Comparison of ENCODE assay signal across 27 cellular contexts in the genomic region with DNA sequence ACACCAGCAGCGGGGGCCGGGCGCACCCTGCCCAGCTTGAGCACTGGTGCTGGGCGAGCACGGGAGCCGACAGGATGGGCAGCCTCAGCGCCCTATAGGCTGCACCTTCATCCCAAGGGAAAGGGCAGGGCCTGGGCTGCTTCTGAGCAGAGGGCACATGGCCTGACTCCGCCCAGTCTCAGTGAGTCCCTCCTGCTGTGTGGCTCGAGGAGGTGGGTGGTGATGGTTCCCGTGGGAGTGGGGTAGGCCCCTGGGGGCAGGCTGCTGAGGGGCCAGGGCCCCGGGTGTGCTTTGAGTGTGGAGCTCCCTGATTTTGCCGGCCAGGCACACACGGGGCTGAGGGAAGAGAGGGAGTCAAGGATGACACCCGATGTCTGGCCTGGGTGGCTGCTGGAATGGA. TPM values are rescaled to one million over a fixed set of nuclear protein-coding genes. Genes with fewer than 3 reads are reported as not detected.
DNase-seq lines count a peak whose midpoint lies in the region; ATAC-seq, FAIRE-seq and TF ChIP-seq lines count a peak whose summit lies in the region.
"Had no signal": no experiment of that assay in that cellular context is flagged by ENCODE, and none has a peak within 500 bp of the region (broad histone marks: within the 10 kb centered on the region; RNA-seq: fewer than 3 reads in every experiment).

No MANE protein-coding gene starts in this region.

- no peak overlapping the region for H3K9ac ChIP-seq in stomach smooth muscle (ENCODE audit: low read length in 2 of 2)

- peaks cover 5% of the 10 kb centered on the region for H3K36me3 Mint-ChIP-seq in chondrocyte (ENCODE audit: low read depth)

- no peaks in the 10 kb centered on the region for H3K9me3 Mint-ChIP-seq in chondrocyte (ENCODE audit: low read depth)
- H3K9me3 Mint-ChIP-seq: activated CD8-positive, alpha-beta T cell treated with anti-CD3 and anti-CD28 coated beads for 36 hours; activated naive CD4-positive, alpha-beta T cell treated with anti-CD3 and anti-CD28 coated beads, Interleukin-2, amount 10 ng/mL, durations not matched to agents 7 days and 5 days; activated T-cell treated with anti-CD3 and anti-CD28 coated beads, Interleukin-2, amount 50 U/mL, for 24 hours; endodermal cell; stimulated activated naive B cell treated with anti-CD40 and anti-IgM and Interleukin-4, amounts not matched to agents 10 μg/mL and 1 μg/mL and 100 μg/mL, for 72 hours had no signal

- no peaks in the 10 kb centered on the region for H3K9me3 ChIP-seq in stomach smooth muscle (ENCODE audit: control insufficient read depth in 2 of 2, low read length in 2 of 2)
- H3K9me3 ChIP-seq: ascending aorta, thyroid gland had no signal

- H3K27me3 ChIP-seq in stomach smooth muscle (ENCODE audit: control insufficient read depth in 1 of 2, insufficient read depth in 2 of 2, low read length in 2 of 2) = no peaks in the 10 kb centered on the region
- H3K27me3 ChIP-seq: ascending aorta, hepatocyte, thyroid gland had no signal

- no peak overlapping the region for H3K4me3 Mint-ChIP-seq in chondrocyte (ENCODE audit: unreplicated experiment)
- H3K4me3 Mint-ChIP-seq: activated CD8-positive, alpha-beta T cell treated with anti-CD3 and anti-CD28 coated beads for 36 hours; activated naive CD4-positive, alpha-beta T cell treated with anti-CD3 and anti-CD28 coated beads, Interleukin-2, amount 10 ng/mL, durations not matched to agents 7 days and 5 days; activated T-cell treated with anti-CD3 and anti-CD28 coated beads, Interleukin-2, amount 50 U/mL, for 24 hours; CD14-positive monocyte; endodermal cell; stimulated activated naive B cell treated with anti-CD40 and anti-IgM and Interleukin-4, amounts not matched to agents 10 μg/mL and 1 μg/mL and 100 μg/mL, for 72 hours had no signal

- peaks cover 41% of the 10 kb centered on the region for H3K4me1 ChIP-seq in stomach smooth muscle (ENCODE audit: control insufficient read depth, insufficient read depth, low read length)
- H3K4me1 ChIP-seq: ascending aorta had no signal

- peak overlapping the region; percentile 22 for H3K27ac Mint-ChIP-seq in chondrocyte (ENCODE audit: unreplicated experiment)
- H3K27ac Mint-ChIP-seq: activated CD8-positive, alpha-beta T cell treated with anti-CD3 and anti-CD28 coated beads for 36 hours; activated naive CD4-positive, alpha-beta T cell treated with anti-CD3 and anti-CD28 coated beads, Interleukin-2, amount 10 ng/mL, durations not matched to agents 7 days and 5 days; activated T-cell treated with anti-CD3 and anti-CD28 coated beads, Interleukin-2, amount 50 U/mL, for 24 hours; CD14-positive monocyte; endodermal cell had no signal

- H3K4me1 Mint-ChIP-seq in chondrocyte (ENCODE audit: low read depth) = no peaks in the 10 kb centered on the region
- H3K4me1 Mint-ChIP-seq: activated naive CD4-positive, alpha-beta T cell treated with anti-CD3 and anti-CD28 coated beads, Interleukin-2, amount 10 ng/mL, durations not matched to agents 7 days and 5 days; CD14-positive monocyte; endodermal cell had no signal

- peak overlapping the region; percentile 11 for H3K27ac ChIP-seq in stomach smooth muscle (ENCODE audit: low read length)
- H3K27ac ChIP-seq: ascending aorta, hepatocyte, SK-N-MC, thyroid gland had no signal

- FAIRE-seq in GM19239 (lab: Jason Lieb, UNC) = no peak
- FAIRE-seq: colon, islet of Langerhans had no signal

- H3K27me3 Mint-ChIP-seq in chondrocyte (ENCODE audit: low read depth) = no peaks in the 10 kb centered on the region
- H3K27me3 Mint-ChIP-seq: activated CD8-positive, alpha-beta T cell treated with anti-CD3 and anti-CD28 coated beads for 36 hours; activated naive CD4-positive, alpha-beta T cell treated with anti-CD3 and anti-CD28 coated beads, Interleukin-2, amount 10 ng/mL, durations not matched to agents 7 days and 5 days; activated T-cell treated with anti-CD3 and anti-CD28 coated beads, Interleukin-2, amount 50 U/mL, for 24 hours; stimulated activated naive B cell treated with anti-CD40 and anti-IgM and Interleukin-4, amounts not matched to agents 10 μg/mL and 1 μg/mL and 100 μg/mL, for 72 hours had no signal

- H3K36me3 ChIP-seq in stomach smooth muscle (ENCODE audit: control insufficient read depth in 2 of 2, insufficient read depth in 2 of 2, low read length in 2 of 2) = peaks cover 8 to 31% of the 10 kb centered on the region in 2 donors

- H3K4me3 ChIP-seq in LNCaP clone FGC (ENCODE audit: low read depth, low read length) (0 out of 2 replicates have a peak overlapping the region, but pooled peaks have one; percentile 6), stomach smooth muscle (ENCODE audit: low read length in 2 of 2) (no peak overlapping the region)
- H3K4me3 ChIP-seq: ascending aorta, hepatocyte, lung, SK-N-MC, thyroid gland had no signal

- no peak for ATAC-seq in HG02571 (IDR thresholded peaks at IDR 0.05; ENCODE audit: unreplicated experiment)
- ATAC-seq: activated CD8-positive, alpha-beta T cell treated with anti-CD3 and anti-CD28 coated beads for 36 hours; stimulated activated naive B cell treated with anti-CD40 and anti-IgM and Interleukin-4, amounts not matched to agents 10 μg/mL and 1 μg/mL and 100 μg/mL, for 72 hours had no signal

- TF ChIP-seq CTCF in LNCaP clone FGC (IDR thresholded peaks at IDR 0.05; ENCODE audit: control insufficient read depth, extremely low read depth, insufficient read depth) (no peak), chondrocyte (IDR thresholded peaks at IDR 0.05) (no peak)

- DNase-seq in COLO829 (ENCODE audit: low spot score) (peak; percentile 25), LNCaP clone FGC (ENCODE audit: low read depth) (peak; percentile 63), chondrocyte (ENCODE audit: low spot score) (no peak), glomerular visceral epithelial cell (ENCODE audit: extremely low spot score) (no peak), GM19239 (ENCODE audit: insufficient read length, low spot score) (no peak)
- DNase-seq: activated CD4-positive, CD25-positive, alpha-beta regulatory T cell; activated CD8-positive, alpha-beta T cell treated with anti-CD3 and anti-CD28 coated beads for 36 hours; activated naive CD4-positive, alpha-beta T cell treated with anti-CD3 and anti-CD28 coated beads, Interleukin-2, amount 10 ng/mL, durations not matched to agents 7 days and 5 days; activated T-cell treated with anti-CD3 and anti-CD28 coated beads, Interleukin-2, amount 50 U/mL, for 24 hours; DND-41; endodermal cell; HCEC 1CT; KG1; NCI-H774; stimulated activated CD4-positive, alpha-beta T cell treated with anti-CD3 and anti-CD28 coated beads, Interleukin-15, amount 100 ng/mL, for 24 hours; stimulated activated naive B cell treated with anti-CD40 and anti-IgM and Interleukin-4, amounts not matched to agents 10 μg/mL and 1 μg/mL and 100 μg/mL, for 72 hours; T1000; thyroid gland had no signal

RNA-seq across cellular contexts. Expression of a gene that starts 37.9 kb away (rescaled TPM):
- total RNA-seq in chondrocyte = 107 to 158 TPM (median 108 TPM) in 3 replicates

RNA-seq across cellular contexts. Expression of a gene that starts 38.0 kb away (rescaled TPM):
- 12.6 to 15.4 TPM (median 14.2 TPM) in 3 replicates for total RNA-seq in chondrocyte

RNA-seq across cellular contexts. Expression of a gene that starts 50.0 kb away (rescaled TPM):
- 131 to 230 TPM (median 216 TPM) in 3 replicates for total RNA-seq in chondrocyte

RNA-seq across cellular contexts. Expression of a gene that starts 59.0 kb away (rescaled TPM):
- total RNA-seq in chondrocyte = 61.5 to 89.4 TPM (median 87.0 TPM) in 3 replicates

Comparison
In these comparisons a context has a peak if more than half of its experiments do, and no peak if none do; other contexts are left out.
1. DNase-seq: peak in COLO829 (single experiment) and LNCaP clone FGC (single experiment); none in chondrocyte (single experiment), glomerular visceral epithelial cell (single experiment) and GM19239 (single experiment).